Comparison of ENCODE assay signal across 9 cellular contexts in the genomic region with DNA sequence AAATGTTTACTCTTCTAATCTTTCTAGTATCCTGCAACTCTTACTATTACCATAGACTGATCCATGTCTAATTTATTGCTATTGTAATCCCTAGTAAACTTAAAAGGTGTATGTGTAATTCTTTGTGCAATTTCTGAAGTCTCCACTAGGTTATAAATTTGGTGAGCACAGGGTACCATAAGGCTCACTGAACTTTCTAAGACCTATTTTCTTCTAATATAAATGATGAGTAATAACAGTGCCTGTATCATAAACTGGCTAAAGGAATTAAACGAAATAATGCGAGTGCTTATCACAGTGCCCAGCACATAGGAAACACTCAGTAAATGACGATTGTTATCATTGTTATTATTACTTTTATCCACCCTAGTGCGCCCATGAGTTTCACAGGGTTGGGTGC.
DNase-seq lines count a peak whose midpoint lies in the region; ATAC-seq and TF ChIP-seq lines count a peak whose summit lies in the region.
"Had no signal": no experiment of that assay in that cellular context is flagged by ENCODE, and none has a peak within 500 bp of the region (broad histone marks: within the 10 kb centered on the region; RNA-seq: fewer than 3 reads in every experiment).

No MANE protein-coding gene starts in this region.

- H3K36me3 Mint-ChIP-seq in activated naive CD8-positive, alpha-beta T cell treated with anti-CD3 and anti-CD28 coated beads, Interleukin-2, amount 50 U/mL, for 24 hours (ENCODE audit: low read depth): no peaks in the 10 kb centered on the region
- peaks cover 10% of the 10 kb centered on the region for H3K36me3 Mint-ChIP-seq in activated naive CD8-positive, alpha-beta T cell treated with anti-CD3 and anti-CD28 coated beads for 36 hours
- peaks cover 0 to under 1% of the 10 kb centered on the region in 2 donors for H3K36me3 Mint-ChIP-seq in stimulated activated naive B cell treated with anti-CD40 and anti-IgM and Interleukin-4, amounts not matched to agents 10 μg/mL and 1 μg/mL and 100 μg/mL, for 72 hours
- no peaks in the 10 kb centered on the region for H3K36me3 Mint-ChIP-seq in activated naive CD4-positive, alpha-beta T cell treated with anti-CD3 and anti-CD28 coated beads for 36 hours (ENCODE audit: low read depth)

- H3K9me3 Mint-ChIP-seq in activated naive CD8-positive, alpha-beta T cell treated with anti-CD3 and anti-CD28 coated beads, Interleukin-2, amount 50 U/mL, for 24 hours: no peaks in the 10 kb centered on the region
- H3K9me3 Mint-ChIP-seq in activated naive CD8-positive, alpha-beta T cell treated with anti-CD3 and anti-CD28 coated beads for 36 hours: no peaks in the 10 kb centered on the region
- H3K9me3 Mint-ChIP-seq in stimulated activated naive B cell treated with anti-CD40 and anti-IgM and Interleukin-4, amounts not matched to agents 10 μg/mL and 1 μg/mL and 100 μg/mL, for 72 hours: no peaks in the 10 kb centered on the region
- H3K9me3 Mint-ChIP-seq in activated naive CD4-positive, alpha-beta T cell treated with anti-CD3 and anti-CD28 coated beads for 36 hours: no peaks in the 10 kb centered on the region
- H3K9me3 Mint-ChIP-seq: nephron had no signal

- no peaks in the 10 kb centered on the region for H3K27me3 Mint-ChIP-seq in activated naive CD8-positive, alpha-beta T cell treated with anti-CD3 and anti-CD28 coated beads, Interleukin-2, amount 50 U/mL, for 24 hours
- no peaks in the 10 kb centered on the region for H3K27me3 Mint-ChIP-seq in activated naive CD8-positive, alpha-beta T cell treated with anti-CD3 and anti-CD28 coated beads for 36 hours
- H3K27me3 Mint-ChIP-seq in stimulated activated naive B cell treated with anti-CD40 and anti-IgM and Interleukin-4, amounts not matched to agents 10 μg/mL and 1 μg/mL and 100 μg/mL, for 72 hours: no peaks in the 10 kb centered on the region
- H3K27me3 Mint-ChIP-seq in activated naive CD4-positive, alpha-beta T cell treated with anti-CD3 and anti-CD28 coated beads for 36 hours (ENCODE audit: low read depth): no peaks in the 10 kb centered on the region

- CTCF ChIA-PET in activated naive CD4-positive, alpha-beta T cell treated with anti-CD3 and anti-CD28 coated beads for 36 hours (lab: Charles Lee): no interaction called here

- no peak for DNase-seq in activated naive CD8-positive, alpha-beta T cell treated with anti-CD3 and anti-CD28 coated beads, Interleukin-2, amount 50 U/mL, for 24 hours
- no peak for DNase-seq in activated naive CD8-positive, alpha-beta T cell treated with anti-CD3 and anti-CD28 coated beads for 36 hours
- peak in 1 of 2 donors; percentile 41 for DNase-seq in cardiac fibroblast (ENCODE audit: low read depth in 2 of 2)
- DNase-seq in stimulated activated naive B cell treated with anti-CD40 and anti-IgM and Interleukin-4, amounts not matched to agents 10 μg/mL and 1 μg/mL and 100 μg/mL, for 72 hours: no peak
- no peak for DNase-seq in activated naive CD4-positive, alpha-beta T cell treated with anti-CD3 and anti-CD28 coated beads for 36 hours
- DNase-seq in GM19238 (ENCODE audit: insufficient read length, low spot score): no peak
- no peak for DNase-seq in DMS153 (lab: John Stamatoyannopoulos, UW)

- no peak overlapping the region for H3K4me3 Mint-ChIP-seq in activated naive CD8-positive, alpha-beta T cell treated with anti-CD3 and anti-CD28 coated beads, Interleukin-2, amount 50 U/mL, for 24 hours
- no peak overlapping the region for H3K4me3 Mint-ChIP-seq in activated naive CD8-positive, alpha-beta T cell treated with anti-CD3 and anti-CD28 coated beads for 36 hours
- no peak overlapping the region for H3K4me3 Mint-ChIP-seq in stimulated activated naive B cell treated with anti-CD40 and anti-IgM and Interleukin-4, amounts not matched to agents 10 μg/mL and 1 μg/mL and 100 μg/mL, for 72 hours
- H3K4me3 Mint-ChIP-seq in activated naive CD4-positive, alpha-beta T cell treated with anti-CD3 and anti-CD28 coated beads for 36 hours: no peak overlapping the region
- H3K4me3 Mint-ChIP-seq: nephron had no signal

- H3K27ac Mint-ChIP-seq in activated naive CD8-positive, alpha-beta T cell treated with anti-CD3 and anti-CD28 coated beads, Interleukin-2, amount 50 U/mL, for 24 hours: no peak overlapping the region
- H3K27ac Mint-ChIP-seq in activated naive CD8-positive, alpha-beta T cell treated with anti-CD3 and anti-CD28 coated beads for 36 hours: no peak overlapping the region
- no peak overlapping the region for H3K27ac Mint-ChIP-seq in stimulated activated naive B cell treated with anti-CD40 and anti-IgM and Interleukin-4, amounts not matched to agents 10 μg/mL and 1 μg/mL and 100 μg/mL, for 72 hours
- no peak overlapping the region for H3K27ac Mint-ChIP-seq in activated naive CD4-positive, alpha-beta T cell treated with anti-CD3 and anti-CD28 coated beads for 36 hours

- TF ChIP-seq CTCF in cardiac fibroblast (IDR thresholded peaks at IDR 0.05; ENCODE audit: low read depth, low read length): peak; percentile 30

- no peak overlapping the region for H3K4me3 ChIP-seq in cardiac fibroblast (replicated peaks in 1 of 2; ENCODE audit: low read depth in 2 of 2, low read length in 2 of 2)

- intact Hi-C loops in activated naive CD4-positive, alpha-beta T cell treated with anti-CD3 and anti-CD28 coated beads for 36 hours (cut with micrococcal nuclease): no loop called here

- ATAC-seq in activated naive CD8-positive, alpha-beta T cell treated with anti-CD3 and anti-CD28 coated beads, Interleukin-2, amount 50 U/mL, for 24 hours: peak; percentile 43
- peak; percentile 74 for ATAC-seq in HG03521 (IDR thresholded peaks at IDR 0.05; ENCODE audit: unreplicated experiment)
- peak; percentile 55 to 59 for ATAC-seq in stimulated activated naive B cell treated with anti-CD40 and anti-IgM and Interleukin-4, amounts not matched to agents 10 μg/mL and 1 μg/mL and 100 μg/mL, for 72 hours (replicated peaks)

- peaks cover 42% of the 10 kb centered on the region for H3K4me1 Mint-ChIP-seq in activated naive CD8-positive, alpha-beta T cell treated with anti-CD3 and anti-CD28 coated beads, Interleukin-2, amount 50 U/mL, for 24 hours
- peaks cover 32% of the 10 kb centered on the region for H3K4me1 Mint-ChIP-seq in activated naive CD8-positive, alpha-beta T cell treated with anti-CD3 and anti-CD28 coated beads for 36 hours
- H3K4me1 Mint-ChIP-seq in stimulated activated naive B cell treated with anti-CD40 and anti-IgM and Interleukin-4, amounts not matched to agents 10 μg/mL and 1 μg/mL and 100 μg/mL, for 72 hours: peaks cover 15 to 17% of the 10 kb centered on the region in 2 donors
- peaks cover 46% of the 10 kb centered on the region for H3K4me1 Mint-ChIP-seq in activated naive CD4-positive, alpha-beta T cell treated with anti-CD3 and anti-CD28 coated beads for 36 hours (ENCODE audit: low read depth)
